ENCODE assay signal across 9 cellular contexts in the genomic region with DNA sequence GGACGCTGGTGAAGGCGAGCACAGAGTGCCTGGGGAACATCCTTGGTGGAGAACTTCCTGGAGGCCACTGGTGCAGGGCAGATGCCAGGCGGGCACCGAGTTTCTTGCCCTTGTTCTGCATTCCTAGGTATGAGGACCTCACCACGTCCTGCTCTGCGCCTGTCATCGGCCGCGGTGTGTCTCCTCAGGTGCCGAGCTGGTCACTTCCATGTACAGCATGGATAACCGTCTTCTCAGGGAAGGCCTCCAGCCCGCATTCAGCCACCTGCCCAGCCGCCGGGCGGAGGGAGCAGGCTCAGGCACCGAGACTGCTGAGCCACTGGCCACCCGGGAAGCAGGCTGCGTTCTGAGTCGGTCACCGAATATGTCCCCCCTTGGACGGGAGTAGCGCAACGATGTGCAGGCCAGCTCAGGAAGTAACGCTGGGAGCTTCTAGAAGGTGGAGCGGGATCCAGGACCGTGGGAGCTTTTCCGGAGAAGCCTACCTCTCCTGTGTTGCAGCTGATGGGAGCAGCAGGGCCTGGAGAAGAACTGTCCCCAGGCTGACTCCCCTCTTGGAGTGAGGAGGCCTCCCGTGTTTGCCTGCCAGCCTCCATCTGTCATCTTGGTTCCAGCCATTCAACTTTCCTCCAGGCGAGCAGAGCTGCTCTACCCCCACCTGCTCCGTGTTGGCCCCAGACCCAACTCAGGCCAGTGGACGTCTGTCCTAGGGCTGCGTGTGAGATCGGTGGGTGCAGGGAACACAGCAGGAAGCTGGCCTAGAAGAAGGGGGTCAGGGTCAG. TPM values are rescaled to one million over a fixed set of nuclear protein-coding genes. Genes with fewer than 3 reads are reported as not detected.
DNase-seq lines count a peak whose midpoint lies in the region; ATAC-seq and TF ChIP-seq lines count a peak whose summit lies in the region.
"Had no signal": no experiment of that assay in that cellular context is flagged by ENCODE, and none has a peak within 500 bp of the region (broad histone marks: within the 10 kb centered on the region; RNA-seq: fewer than 3 reads in every experiment).

No MANE protein-coding gene starts in this region.

- intact Hi-C loops in activated T-helper 2 cell treated with anti-CD3 and anti-CD28 coated beads, Interferon-gamma antibody, Interleukin-2, Interleukin-4, amounts not matched to agents 10 μg/mL and 5 μg/mL and 100 μg/mL, durations not matched to agents 14 hours and 24 hours and 36 hours (cut with micrococcal nuclease) = loop anchor here (10.0 kb wide), 1 partner anchor 192 kb away; the partner anchor contains the start of gene CEP131

- H3K27ac Mint-ChIP-seq in CD4-positive, CD25-positive, alpha-beta regulatory T cell = no peak overlapping the region
- no peak overlapping the region for H3K27ac Mint-ChIP-seq in activated T-helper 2 cell treated with anti-CD3 and anti-CD28 coated beads, Interferon-gamma antibody, Interleukin-2, Interleukin-4, amounts not matched to agents 10 μg/mL and 5 μg/mL and 100 μg/mL, durations not matched to agents 14 hours and 24 hours and 36 hours
- peak overlapping the region; percentile 39 for H3K27ac Mint-ChIP-seq in mesothelial cell of epicardium

- no peaks in the 10 kb centered on the region for H3K9me3 ChIP-seq in BLaER1
- H3K9me3 ChIP-seq in CD4-positive, CD25-positive, alpha-beta regulatory T cell (ENCODE audit: control insufficient read depth in 2 of 2, low read length in 2 of 2) = no peaks in the 10 kb centered on the region
- H3K9me3 ChIP-seq: stomach had no signal

- H4K20me1 ChIP-seq in BLaER1 = peaks cover 76% of the 10 kb centered on the region

- H3K27me3 Mint-ChIP-seq in CD4-positive, CD25-positive, alpha-beta regulatory T cell = peaks cover 10% of the 10 kb centered on the region
- peaks cover 50% of the 10 kb centered on the region for H3K27me3 Mint-ChIP-seq in activated T-helper 2 cell treated with anti-CD3 and anti-CD28 coated beads, Interferon-gamma antibody, Interleukin-2, Interleukin-4, amounts not matched to agents 10 μg/mL and 5 μg/mL and 100 μg/mL, durations not matched to agents 14 hours and 24 hours and 36 hours (ENCODE audit: low read depth)
- no peaks in the 10 kb centered on the region for H3K27me3 Mint-ChIP-seq in mesothelial cell of epicardium (ENCODE audit: low read depth)

- TF ChIP-seq CTCF in mesothelial cell of epicardium (IDR thresholded peaks at IDR 0.05; ENCODE audit: unreplicated experiment) = no peak

- no peaks in the 10 kb centered on the region for H3K36me3 ChIP-seq in BLaER1
- H3K36me3 ChIP-seq in CD4-positive, CD25-positive, alpha-beta regulatory T cell (ENCODE audit: control insufficient read depth, insufficient read depth, low read length) = no peaks in the 10 kb centered on the region

- H3K4me3 ChIP-seq in BLaER1 = no peak overlapping the region
- no peak overlapping the region for H3K4me3 ChIP-seq in CD4-positive, CD25-positive, alpha-beta regulatory T cell (ENCODE audit: low read depth, low read length)

- peaks cover 96% of the 10 kb centered on the region for H3K27me3 ChIP-seq in BLaER1
- no peaks in the 10 kb centered on the region for H3K27me3 ChIP-seq in CD4-positive, CD25-positive, alpha-beta regulatory T cell (ENCODE audit: control insufficient read depth, insufficient read depth, low read length)

- peak overlapping the region; percentile 80 to 96 (median 87) for H3K4me3 Mint-ChIP-seq in CD4-positive, CD25-positive, alpha-beta regulatory T cell
- H3K4me3 Mint-ChIP-seq in activated T-helper 2 cell treated with anti-CD3 and anti-CD28 coated beads, Interferon-gamma antibody, Interleukin-2, Interleukin-4, amounts not matched to agents 10 μg/mL and 5 μg/mL and 100 μg/mL, durations not matched to agents 14 hours and 24 hours and 36 hours (ENCODE audit: low read depth) = peak overlapping the region; percentile 51
- H3K4me3 Mint-ChIP-seq in mesothelial cell of epicardium = peak overlapping the region; percentile 87

- no peak overlapping the region for H3K27ac ChIP-seq in BLaER1
- no peak overlapping the region for H3K27ac ChIP-seq in CD4-positive, CD25-positive, alpha-beta regulatory T cell (ENCODE audit: insufficient read depth, low read length, poor library complexity, severe bottlenecking)

- H3K36me3 Mint-ChIP-seq in CD4-positive, CD25-positive, alpha-beta regulatory T cell = no peaks in the 10 kb centered on the region
- no peaks in the 10 kb centered on the region for H3K36me3 Mint-ChIP-seq in activated T-helper 2 cell treated with anti-CD3 and anti-CD28 coated beads, Interferon-gamma antibody, Interleukin-2, Interleukin-4, amounts not matched to agents 10 μg/mL and 5 μg/mL and 100 μg/mL, durations not matched to agents 14 hours and 24 hours and 36 hours (ENCODE audit: low read depth)
- H3K36me3 Mint-ChIP-seq in mesothelial cell of epicardium = no peaks in the 10 kb centered on the region

- ATAC-seq in CD4-positive, CD25-positive, alpha-beta regulatory T cell (ENCODE audit: low read depth in 2 of 2) = no peak
- no peak for ATAC-seq in GM21737 (IDR thresholded peaks at IDR 0.05; ENCODE audit: unreplicated experiment)

- H3K4me1 ChIP-seq in BLaER1 = peaks cover 42% of the 10 kb centered on the region
- H3K4me1 ChIP-seq in CD4-positive, CD25-positive, alpha-beta regulatory T cell (ENCODE audit: control insufficient read depth, insufficient read depth, low read length, poor library complexity, severe bottlenecking) = peaks cover 18% of the 10 kb centered on the region

- H3K9me3 Mint-ChIP-seq in CD4-positive, CD25-positive, alpha-beta regulatory T cell = peaks cover 0 to 1% (median 0%) of the 10 kb centered on the region in 7 donors
- no peaks in the 10 kb centered on the region for H3K9me3 Mint-ChIP-seq in activated T-helper 2 cell treated with anti-CD3 and anti-CD28 coated beads, Interferon-gamma antibody, Interleukin-2, Interleukin-4, amounts not matched to agents 10 μg/mL and 5 μg/mL and 100 μg/mL, durations not matched to agents 14 hours and 24 hours and 36 hours
- H3K9me3 Mint-ChIP-seq in mesothelial cell of epicardium = no peaks in the 10 kb centered on the region

- no peak overlapping the region for H3K9ac ChIP-seq in BLaER1

- H3K4me1 Mint-ChIP-seq in CD4-positive, CD25-positive, alpha-beta regulatory T cell = peaks cover 0 to 28% (median 13%) of the 10 kb centered on the region in 4 donors
- H3K4me1 Mint-ChIP-seq in activated T-helper 2 cell treated with anti-CD3 and anti-CD28 coated beads, Interferon-gamma antibody, Interleukin-2, Interleukin-4, amounts not matched to agents 10 μg/mL and 5 μg/mL and 100 μg/mL, durations not matched to agents 14 hours and 24 hours and 36 hours (ENCODE audit: low read depth) = peaks cover 3% of the 10 kb centered on the region
- peaks cover 52% of the 10 kb centered on the region for H3K4me1 Mint-ChIP-seq in mesothelial cell of epicardium

- DNase-seq in CD4-positive, CD25-positive, alpha-beta regulatory T cell = no peak
- DNase-seq in activated T-helper 2 cell treated with anti-CD3 and anti-CD28 coated beads, Interferon-gamma antibody, Interleukin-2, Interleukin-4, amounts not matched to agents 10 μg/mL and 5 μg/mL and 100 μg/mL, durations not matched to agents 14 hours and 24 hours and 36 hours (ENCODE audit: low spot score) = no peak
- DNase-seq in mesothelial cell of epicardium (ENCODE audit: low spot score in 2 of 2, unreplicated experiment in 2 of 2) (no peak), OCI-M1 (lab: John Stamatoyannopoulos, UW) (no peak), NCI-H2196 (lab: John Stamatoyannopoulos, UW; ENCODE audit: unreplicated experiment) (no peak)
- DNase-seq: stomach, T-helper 9 cell had no signal

- H3K4me2 ChIP-seq in BLaER1 = peak overlapping the region; percentile 97; the same call in 1 of the 2 replicates

RNA-seq across cellular contexts. Expression of gene BAIAP2, which starts 2.1 kb away (rescaled TPM):
- total RNA-seq in CD4-positive, CD25-positive, alpha-beta regulatory T cell = 6.8 TPM
- 1 to 10 TPM; 1.5 to 3.8 (median 1.7) TPM for polyA plus RNA-seq in CD4-positive, CD25-positive, alpha-beta regulatory T cell
- total RNA-seq in activated T-helper 2 cell treated with anti-CD3 and anti-CD28 coated beads, Interferon-gamma antibody, Interleukin-2, Interleukin-4, amounts not matched to agents 10 μg/mL and 5 μg/mL and 100 μg/mL, durations not matched to agents 14 hours and 24 hours and 36 hours = 5.3 TPM in 2 replicates
- total RNA-seq in mesothelial cell of epicardium = 46.5 to 48.9 TPM (median 47.6 TPM) in 3 replicates

RNA-seq across cellular contexts. Expression of gene CHMP6, which starts 41.2 kb away (rescaled TPM):
- 25.5 TPM for total RNA-seq in CD4-positive, CD25-positive, alpha-beta regulatory T cell
- 10 to 100 TPM; 37.6 to 43.5 (median 39.8) TPM for polyA plus RNA-seq in CD4-positive, CD25-positive, alpha-beta regulatory T cell
- 29.5 and 36.9 TPM in 2 replicates for total RNA-seq in activated T-helper 2 cell treated with anti-CD3 and anti-CD28 coated beads, Interferon-gamma antibody, Interleukin-2, Interleukin-4, amounts not matched to agents 10 μg/mL and 5 μg/mL and 100 μg/mL, durations not matched to agents 14 hours and 24 hours and 36 hours
- 23.1 to 26.9 TPM (median 26.5 TPM) in 3 replicates for total RNA-seq in mesothelial cell of epicardium
